ENCODE assay signal across 21 cellular contexts in the genomic region with DNA sequence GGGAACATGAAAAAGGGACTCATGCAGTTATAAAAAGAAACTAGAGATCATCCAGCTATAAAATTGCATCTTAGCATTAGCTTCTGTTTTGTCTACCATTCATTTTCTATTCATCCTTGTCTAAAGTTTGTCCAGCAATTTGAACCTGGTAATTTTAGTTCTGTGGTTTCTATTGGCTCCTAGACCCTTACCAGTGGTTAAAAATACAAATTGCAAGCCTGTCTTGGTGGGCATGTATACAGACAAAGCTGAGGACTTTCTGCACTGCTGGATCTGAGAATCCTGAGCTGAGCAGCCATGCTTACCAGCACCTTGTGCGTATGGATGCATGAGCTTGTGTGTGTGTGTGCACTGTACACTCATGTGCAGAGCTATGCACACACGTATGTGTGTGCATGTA.
DNase-seq lines count a peak whose midpoint lies in the region; ATAC-seq, FAIRE-seq and TF ChIP-seq lines count a peak whose summit lies in the region.
"Had no signal": no experiment of that assay in that cellular context is flagged by ENCODE, and none has a peak within 500 bp of the region (broad histone marks: within the 10 kb centered on the region; RNA-seq: fewer than 3 reads in every experiment).

No MANE protein-coding gene starts in this region.

- FAIRE-seq in pancreas (lab: Jason Lieb, UNC), result no peak
- FAIRE-seq: HepG2 had no signal

- no peak for DNase-seq in activated CD4-positive, alpha-beta T cell treated with anti-CD3 and anti-CD28 coated beads, Interleukin-2, amount 10 ng/mL, durations not matched to agents 7 days and 5 days
- no peak for DNase-seq in activated CD4-positive, alpha-beta T cell treated with anti-CD3 and anti-CD28 coated beads for 4 hours
- DNase-seq in caudate nucleus (lab: John Stamatoyannopoulos, UW) (no peak), pons (ENCODE audit: low spot score) (peak; percentile 33), NCI-H526 (lab: John Stamatoyannopoulos, UW) (no peak), pancreas (no peak)
- no peak for DNase-seq in central memory CD4-positive, alpha-beta T cell
- DNase-seq: BE2C, Calu3, DMS79 treated with DMSO at 0.1 percent for 48 hours, H9, NCI-H1105 treated with DMSO at 0.1 percent for 48 hours, NCI-H146, NCI-H1930, NCI-H446, NCI-H526 treated with DMSO at 0.1 percent for 48 hours, SHP77 treated with DMSO at 0.1 percent for 48 hours had no signal

- H3K9me3 Mint-ChIP-seq in activated CD4-positive, alpha-beta T cell treated with anti-CD3 and anti-CD28 coated beads, Interleukin-2, amount 10 ng/mL, durations not matched to agents 7 days and 5 days, result no peaks in the 10 kb centered on the region
- H3K9me3 Mint-ChIP-seq: GM23338, H9 had no signal

- no peaks in the 10 kb centered on the region for H3K27me3 ChIP-seq in pancreas
- H3K27me3 ChIP-seq: BE2C had no signal

- WGBS in pancreas, 2 donors, result 81 to 92% methylated on average over 2 of the region's 2 CpGs

- intact Hi-C loops in pancreas (cut with DNase I), result no loop called here

- POLR2A ChIA-PET in activated CD4-positive, alpha-beta T cell treated with anti-CD3 and anti-CD28 coated beads, Interleukin-2, amount 10 ng/mL, durations not matched to agents 7 days and 5 days (lab: Charles Lee), result no interaction called here

- no peaks in the 10 kb centered on the region for H3K27me3 Mint-ChIP-seq in activated CD4-positive, alpha-beta T cell treated with anti-CD3 and anti-CD28 coated beads, Interleukin-2, amount 10 ng/mL, durations not matched to agents 7 days and 5 days

- TF ChIP-seq CTCF in pancreas (IDR thresholded peaks at IDR 0.05), result no peak

- peak overlapping the region; percentile 74 for H3K27ac ChIP-seq in caudate nucleus (ENCODE audit: low read depth, low read length)
- H3K27ac ChIP-seq in pancreas, result no peak overlapping the region
- H3K27ac ChIP-seq: 22Rv1 had no signal

- no peak overlapping the region for H3K4me3 Mint-ChIP-seq in activated CD4-positive, alpha-beta T cell treated with anti-CD3 and anti-CD28 coated beads, Interleukin-2, amount 10 ng/mL, durations not matched to agents 7 days and 5 days
- H3K4me3 Mint-ChIP-seq: GM23338, H9 had no signal

- H3K27ac Mint-ChIP-seq in activated CD4-positive, alpha-beta T cell treated with anti-CD3 and anti-CD28 coated beads, Interleukin-2, amount 10 ng/mL, durations not matched to agents 7 days and 5 days, result peak overlapping the region; percentile 25
- H3K27ac Mint-ChIP-seq: GM23338, H9 had no signal

- peaks cover 9% of the 10 kb centered on the region for H3K36me3 Mint-ChIP-seq in activated CD4-positive, alpha-beta T cell treated with anti-CD3 and anti-CD28 coated beads, Interleukin-2, amount 10 ng/mL, durations not matched to agents 7 days and 5 days (ENCODE audit: low read depth)

- no peaks in the 10 kb centered on the region for H3K4me1 ChIP-seq in pancreas

- peaks cover 67% of the 10 kb centered on the region for H3K4me1 Mint-ChIP-seq in activated CD4-positive, alpha-beta T cell treated with anti-CD3 and anti-CD28 coated beads, Interleukin-2, amount 10 ng/mL, durations not matched to agents 7 days and 5 days
- H3K4me1 Mint-ChIP-seq: GM23338, H9 had no signal

- CTCF ChIA-PET in activated CD4-positive, alpha-beta T cell treated with anti-CD3 and anti-CD28 coated beads, Interleukin-2, amount 10 ng/mL, durations not matched to agents 7 days and 5 days (lab: Charles Lee), result interaction anchor here (0.8 to 1.5 kb wide), 5 partner anchors 9 to 31 kb away, joined by 3 to 4 read pairs (median 3); no protein-coding TSS in a partner anchor

- H3K36me3 ChIP-seq in pancreas, result no peaks in the 10 kb centered on the region
- H3K36me3 ChIP-seq: BE2C had no signal

- ATAC-seq in pancreas, result no peak
- ATAC-seq: GM23338, HepG2, Panc1 had no signal

- H3K9me3 ChIP-seq in pancreas, result no peaks in the 10 kb centered on the region
- H3K9me3 ChIP-seq: BE2C had no signal

- no peak overlapping the region for H3K4me3 ChIP-seq in pancreas
- H3K4me3 ChIP-seq: GM23338 had no signal
